1 cellular context compared by ENCODE assay signal in genomic region chr12:101748907-101749306, GRCh38.
TF ChIP-seq lines count a peak whose summit lies in the region.

No MANE protein-coding gene starts in this region.

TF ChIP-seq in IMR-90, 13 proteins besides CTCF, POLR2A, EP300 and RAD21:
- TF ChIP-seq MAFK (IDR thresholded peaks at IDR 0.05; ENCODE audit: low read depth, low read length), result peak; percentile 37; the same call in 1 of the 2 replicates
- no peak for TF ChIP-seq RCOR1 (IDR thresholded peaks at IDR 0.05; ENCODE audit: insufficient replicate concordance, low read length)
